ENCODE assay signal across 13 cellular contexts in the genomic region with DNA sequence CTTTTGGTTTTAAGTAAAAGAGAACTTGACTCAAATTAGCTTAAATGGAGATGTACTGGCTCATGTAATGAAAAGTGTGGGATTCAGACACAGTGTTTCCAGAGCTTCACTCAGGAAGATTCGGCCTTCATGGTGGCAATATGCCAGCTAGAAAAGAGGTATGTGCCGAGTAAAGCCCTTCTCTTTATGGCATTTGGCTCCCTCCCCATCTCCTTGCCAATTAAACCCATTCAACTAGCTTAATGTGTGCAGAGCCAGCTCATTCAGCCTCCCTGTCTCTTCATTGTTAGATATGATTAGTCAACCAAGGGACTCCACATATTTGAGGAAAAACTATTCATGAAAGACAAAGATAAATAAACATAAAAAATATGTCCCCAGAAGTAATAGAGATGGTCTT. TPM values are rescaled to one million over a fixed set of nuclear protein-coding genes. Genes with fewer than 3 reads are reported as not detected.
DNase-seq lines count a peak whose midpoint lies in the region; ATAC-seq and TF ChIP-seq lines count a peak whose summit lies in the region.
"Had no signal": no experiment of that assay in that cellular context is flagged by ENCODE, and none has a peak within 500 bp of the region (broad histone marks: within the 10 kb centered on the region; RNA-seq: fewer than 3 reads in every experiment).

No MANE protein-coding gene starts in this region.

- H3K27me3 Mint-ChIP-seq in MCF 10A (ENCODE audit: insufficient read depth, unreplicated experiment), result no peaks in the 10 kb centered on the region

- no peak overlapping the region for H3K9ac ChIP-seq in PC-3 (ENCODE audit: low read length)

- H3K27ac Mint-ChIP-seq in MCF 10A (ENCODE audit: low read depth, unreplicated experiment), result no peak overlapping the region

- TF ChIP-seq CTCF in PC-3 (conservative IDR thresholded peaks at IDR 0.05; ENCODE audit: low read depth, low read length) (no peak), MCF 10A (IDR thresholded peaks at IDR 0.05; ENCODE audit: unreplicated experiment) (no peak), adrenal gland (IDR thresholded peaks at IDR 0.05) (no peak)

- no peaks in the 10 kb centered on the region for H3K79me2 ChIP-seq in PC-3 (ENCODE audit: low read length)

- DNase-seq in DMS153 (lab: John Stamatoyannopoulos, UW), result peak; percentile 82
- DNase-seq in NCI-H1436 (lab: John Stamatoyannopoulos, UW), result peak; percentile 72
- peak; percentile 89 for DNase-seq in PC-3
- peak; percentile 77 for DNase-seq in kidney tubule cell (ENCODE audit: low spot score)
- DNase-seq in COLO668 (lab: John Stamatoyannopoulos, UW; ENCODE audit: unreplicated experiment), result no peak
- DNase-seq in cardiac septum (ENCODE audit: low spot score), result no peak
- no peak for DNase-seq in MCF 10A (ENCODE audit: unreplicated experiment)
- DNase-seq in adrenal gland, result no peak
- DNase-seq: activated naive CD4-positive, alpha-beta T cell treated with anti-CD3 and anti-CD28 coated beads, Interleukin-2, amount 50 U/mL, for 16 hours; NCI-H510A; stimulated activated CD4-positive, alpha-beta T cell treated with anti-CD3 and anti-CD28 coated beads, Interleukin-2, amount 100 ng/mL, for 48 hours had no signal

- intact Hi-C loops in PC-3 (cut with micrococcal nuclease) (no loop called here), cardiac septum (cut with DNase I) (loop anchor here (2.0 kb wide), 2 partner anchors 51 to 229 kb away; no protein-coding TSS in a partner anchor), MCF 10A (cut with micrococcal nuclease) (loop anchor here (10.0 kb wide), 1 partner anchor 995 kb away; no protein-coding TSS in a partner anchor), adrenal gland (cut with DNase I) (loop anchor here (5.0 to 10.0 kb wide), 3 partner anchors 55 to 233 kb away; no protein-coding TSS in a partner anchor)

- peak; percentile 62 for ATAC-seq in PC-3
- ATAC-seq: GM12878 had no signal

- no peaks in the 10 kb centered on the region for H3K9me3 Mint-ChIP-seq in MCF 10A (ENCODE audit: unreplicated experiment)

- peaks cover 3% of the 10 kb centered on the region for H3F3A ChIP-seq in PC-3 (ENCODE audit: low read length, unreplicated experiment)

- POLR2A ChIA-PET in PC-3 (lab: Charles Lee; ENCODE audit: unreplicated experiment), result no interaction called here
- POLR2A ChIA-PET in MCF 10A (lab: Yijun Ruan, JAX), result interaction anchor here (3.0 to 3.4 kb wide), 2 partner anchors 14 to 33 kb away, joined by 9 to 32 read pairs; a partner anchor contains a TSS

- no peak overlapping the region for H3K4me3 ChIP-seq in PC-3 (ENCODE audit: low read length)
- no peak overlapping the region for H3K4me3 ChIP-seq in adrenal gland
- H3K4me3 ChIP-seq: cardiac muscle cell, GM12878 had no signal

- no peak for TF ChIP-seq POLR2A in adrenal gland (IDR thresholded peaks at IDR 0.05)

- 46 to 75% (median 53%) methylated on average over 2 of the region's 2 CpGs for WGBS in adrenal gland, 4 donors

- H3K27ac ChIP-seq in PC-3 (ENCODE audit: low read length) (peak overlapping the region; percentile 19), adrenal gland (no peak overlapping the region)
- H3K27ac ChIP-seq: cardiac muscle cell had no signal

- H2AFZ ChIP-seq in PC-3 (ENCODE audit: low read length), result no peak overlapping the region

- H3K4me1 Mint-ChIP-seq in MCF 10A (ENCODE audit: insufficient read depth, unreplicated experiment), result peaks cover 11% of the 10 kb centered on the region

- H3K4me1 ChIP-seq in PC-3 (ENCODE audit: insufficient read depth, low read length), result peaks cover 36% of the 10 kb centered on the region
- H3K4me1 ChIP-seq in adrenal gland (replicated peaks in 1 of 2), result no peaks in the 10 kb centered on the region

- H3K4me2 ChIP-seq in PC-3 (ENCODE audit: low read length), result peak overlapping the region; percentile 16; the same call in 1 of the 2 replicates

- H3K27me3 ChIP-seq in PC-3 (ENCODE audit: low read length), result no peaks in the 10 kb centered on the region
- H3K27me3 ChIP-seq in adrenal gland, result no peaks in the 10 kb centered on the region
- H3K27me3 ChIP-seq: cardiac muscle cell had no signal

- H3K9me3 ChIP-seq in PC-3 (ENCODE audit: low read length) (no peaks in the 10 kb centered on the region), adrenal gland (replicated peaks in 1 of 3) (no peaks in the 10 kb centered on the region)

- H3K9me2 ChIP-seq in PC-3 (replicated peaks; ENCODE audit: low read length), result no peaks in the 10 kb centered on the region

- no TSS peak for BruUV-seq in PC-3 (replicated peaks; lab: Mats Ljungman, UMichigan)
- no TSS peak for BruUV-seq in MCF 10A (replicated peaks; lab: Mats Ljungman, UMichigan)

- H3K36me3 ChIP-seq in PC-3 (ENCODE audit: low read depth, low read length) (no peaks in the 10 kb centered on the region), adrenal gland (replicated peaks in 1 of 2) (no peaks in the 10 kb centered on the region)
- H3K36me3 ChIP-seq: cardiac muscle cell had no signal

- H3K4me3 Mint-ChIP-seq in MCF 10A (ENCODE audit: unreplicated experiment), result no peak overlapping the region

- no peaks in the 10 kb centered on the region for H4K20me1 ChIP-seq in PC-3 (ENCODE audit: low read length)

- CTCF ChIA-PET in PC-3 (lab: Charles Lee) (interaction anchor here (0.5 to 3.0 kb wide), 7 partner anchors 10 to 167 kb away, joined by 3 to 84 read pairs (median 4); a partner anchor contains a TSS), MCF 10A (lab: Yijun Ruan, JAX) (interaction anchor here (0.6 to 5.6 kb wide), 19 partner anchors 10 to 889 kb away, joined by 3 to 126 read pairs (median 9); no protein-coding TSS in a partner anchor)

- H3K36me3 Mint-ChIP-seq in MCF 10A (ENCODE audit: insufficient read depth, unreplicated experiment), result peaks cover 4% of the 10 kb centered on the region

RNA-seq across cellular contexts. Expression of a gene that starts 15.0 kb away (rescaled TPM):
- total RNA-seq in PC-3 (2014; rRNA removed), result 0.58 and 2.4 TPM in 2 replicates
- total RNA-seq in cardiac septum, result 6.3 TPM
- total RNA-seq in MCF 10A (2022), result 4.7 and 4.9 TPM in 2 replicates
- total RNA-seq in adrenal gland, result 10 to 100 TPM in 7 of 8 donors, 1 to 10 TPM in 1; 6.0 to 28.0 (median 19.7) TPM
- polyA plus RNA-seq in adrenal gland, result 1 to 10 TPM; 5.3 to 8.6 (median 6.6) TPM

RNA-seq across cellular contexts. Expression of a gene that starts 33.1 kb away (rescaled TPM):
- total RNA-seq in PC-3 (2014; rRNA removed), result 6.5 and 7.8 TPM in 2 replicates
- 22.1 TPM for total RNA-seq in cardiac septum
- total RNA-seq in MCF 10A (2022), result 12.0 and 12.9 TPM in 2 replicates
- total RNA-seq in adrenal gland, result 10 to 100 TPM in 6 of 8 donors, 1 to 10 TPM in 2; 6.2 to 24.4 (median 17.9) TPM
- polyA plus RNA-seq in adrenal gland, result 10 to 100 TPM in 1 of 3 donors, 1 to 10 TPM in 2; 6.6 to 20.8 (median 6.7) TPM

RNA-seq across cellular contexts. Expression of a gene that starts 33.5 kb away (rescaled TPM):
- total RNA-seq in PC-3 (2014; rRNA removed) (55.8 and 79.7 TPM in 2 replicates), cardiac septum (46.9 TPM), MCF 10A (2022) (57.0 and 65.0 TPM in 2 replicates), adrenal gland (100 to 1,000 TPM in 1 of 8 donors, 10 to 100 TPM in 7; 27.8 to 111 (median 33.3) TPM)
- polyA plus RNA-seq in adrenal gland, result 10 to 100 TPM; 17.2 to 77.6 (median 19.7) TPM

Comparison
In these comparisons a context has a peak if more than half of its experiments do, and no peak if none do; other contexts are left out.
1. DNase-seq: peak in DMS153 (single experiment), NCI-H1436 (single experiment), PC-3 (single experiment) and kidney tubule cell (single experiment); none in COLO668 (single experiment), cardiac septum (single experiment), MCF 10A (single experiment) and adrenal gland (0 of 7).